ENCODE assay signal across 22 cellular contexts in genomic region chr3:133669949-133670524, GRCh38. TPM values are rescaled to one million over a fixed set of nuclear protein-coding genes. Genes with fewer than 3 reads are reported as not detected.
DNase-seq lines count a peak whose midpoint lies in the region; ATAC-seq, FAIRE-seq and TF ChIP-seq lines count a peak whose summit lies in the region.
"Had no signal": no experiment of that assay in that cellular context is flagged by ENCODE, and none has a peak within 500 bp of the region (broad histone marks: within the 10 kb centered on the region; RNA-seq: fewer than 3 reads in every experiment).

No MANE protein-coding gene starts in this region.

- WGBS in A549 (ENCODE audit: missing lambda C conversion rate) = 51% methylated on average over 4 of the region's 4 CpGs
- 23 to 25% methylated on average over 4 of the region's 4 CpGs for WGBS in body of pancreas, 2 donors
- whole genome bisulfite sequencing in liver = 36% methylated on average over 4 of the region's 4 CpGs

- H3K9me3 ChIP-seq in A549 (no peaks in the 10 kb centered on the region), body of pancreas (no peaks in the 10 kb centered on the region), liver (ENCODE audit: control insufficient read depth in 4 of 4, low read length in 3 of 4) (no peaks in the 10 kb centered on the region)
- H3K9me3 ChIP-seq: BE2C, HAP-1 had no signal

- H3K4me2 ChIP-seq in A549 = 0 out of 3 replicates have a peak overlapping the region, but pooled peaks have one; percentile 10

- no peaks in the 10 kb centered on the region for H3K27me3 Mint-ChIP-seq in progenitor cell of endocrine pancreas
- H3K27me3 Mint-ChIP-seq in activated CD4-positive, alpha-beta T cell treated with anti-CD3 and anti-CD28 coated beads for 36 hours = peaks cover 27% of the 10 kb centered on the region
- peaks cover 27% of the 10 kb centered on the region for H3K27me3 Mint-ChIP-seq in activated CD4-positive, alpha-beta memory T cell treated with anti-CD3 and anti-CD28 coated beads for 36 hours

- H3K36me3 ChIP-seq in body of pancreas (replicated peaks in 1 of 2; ENCODE audit: insufficient read depth in 1 of 2, low read depth in 2 of 2) (no peaks in the 10 kb centered on the region), liver (ENCODE audit: control insufficient read depth in 4 of 4, insufficient read depth in 3 of 4, low read depth in 1 of 4, low read length in 3 of 4) (no peaks in the 10 kb centered on the region)
- H3K36me3 ChIP-seq: BE2C, HAP-1 had no signal

- ATAC-seq in A549 = no peak
- ATAC-seq in body of pancreas = peak; percentile 38
- ATAC-seq in activated CD4-positive, alpha-beta T cell treated with anti-CD3 and anti-CD28 coated beads for 36 hours = no peak

- no peak for DNase-seq in A549 (ENCODE audit: low read depth in 1 of 2, low spot score in 1 of 2)
- DNase-seq in body of pancreas = no peak
- DNase-seq in progenitor cell of endocrine pancreas (ENCODE audit: low spot score, unreplicated experiment) = no peak
- no peak for DNase-seq in NCI-H1694 (lab: John Stamatoyannopoulos, UW)
- no peak for DNase-seq in SIG-M5 treated with dmso at 0.1 percent for 504 hours (lab: John Stamatoyannopoulos, UW; ENCODE audit: unreplicated experiment)
- DNase-seq in activated CD4-positive, alpha-beta T cell treated with anti-CD3 and anti-CD28 coated beads for 36 hours = no peak
- DNase-seq in activated CD4-positive, alpha-beta memory T cell treated with anti-CD3 and anti-CD28 coated beads for 36 hours = no peak
- DNase-seq: ACHN; BE2C; C1 segment of cervical spinal cord; CD4-positive, CD25-positive, alpha-beta regulatory T cell; CD8-positive, alpha-beta memory T cell; COR-L47; DMS79; GDM1; GM23248; IMR-90 had no signal

- H3K27me3 ChIP-seq in body of pancreas (no peaks in the 10 kb centered on the region), liver (ENCODE audit: control insufficient read depth in 4 of 4, insufficient read depth in 4 of 4, low read length in 3 of 4) (no peaks in the 10 kb centered on the region)

- peaks cover 41% of the 10 kb centered on the region for H3K4me1 Mint-ChIP-seq in progenitor cell of endocrine pancreas (ENCODE audit: low read depth)
- peaks cover 4% of the 10 kb centered on the region for H3K4me1 Mint-ChIP-seq in activated CD4-positive, alpha-beta T cell treated with anti-CD3 and anti-CD28 coated beads for 36 hours
- H3K4me1 Mint-ChIP-seq in activated CD4-positive, alpha-beta memory T cell treated with anti-CD3 and anti-CD28 coated beads for 36 hours (ENCODE audit: low read depth) = no peaks in the 10 kb centered on the region

- TF ChIP-seq EP300 in A549 (IDR thresholded peaks at IDR 0.05) = no peak

- TF ChIP-seq POLR2A in A549 (IDR thresholded peaks at IDR 0.05; ENCODE audit: low read length) (no peak), body of pancreas (IDR thresholded peaks at IDR 0.05) (no peak)

- H3K4me3 ChIP-seq in A549 = no peak overlapping the region
- H3K4me3 ChIP-seq in body of pancreas = no peak overlapping the region
- peak overlapping the region in 1 of 3 donors; percentile 2 for H3K4me3 ChIP-seq in liver (ENCODE audit: low read depth in 1 of 3, low read length in 3 of 3)
- H3K4me3 ChIP-seq: GM23248, HAP-1 had no signal

- H3K27ac ChIP-seq in A549 (no peak overlapping the region), body of pancreas (peak overlapping the region in 3 of 4 donors; percentile 36 to 61 (median 38)), liver (ENCODE audit: low read depth in 1 of 2, low read length in 2 of 2) (peak overlapping the region; percentile 43 to 71)
- H3K27ac ChIP-seq: GM23248 had no signal

- no peak for FAIRE-seq in A549 (lab: Jason Lieb, UNC)
- FAIRE-seq: D721Med, GM12892, GM18507 had no signal

- TF ChIP-seq RAD21 in A549 (conservative IDR thresholded peaks at IDR 0.05 in 1 of 2, IDR thresholded peaks at IDR 0.05 in 1 of 2) (no peak), liver (IDR thresholded peaks at IDR 0.05) (peak; percentile 56 to 64)

- H3K9me3 Mint-ChIP-seq in progenitor cell of endocrine pancreas (ENCODE audit: low read depth) = no peaks in the 10 kb centered on the region
- H3K9me3 Mint-ChIP-seq in activated CD4-positive, alpha-beta T cell treated with anti-CD3 and anti-CD28 coated beads for 36 hours (ENCODE audit: low read depth) = no peaks in the 10 kb centered on the region
- no peaks in the 10 kb centered on the region for H3K9me3 Mint-ChIP-seq in activated CD4-positive, alpha-beta memory T cell treated with anti-CD3 and anti-CD28 coated beads for 36 hours

- TF ChIP-seq CTCF in A549 (IDR thresholded peaks at IDR 0.05) = no peak
- TF ChIP-seq CTCF in body of pancreas (IDR thresholded peaks at IDR 0.05) = no peak
- TF ChIP-seq CTCF in liver (IDR thresholded peaks at IDR 0.05; ENCODE audit: low read depth, low read length, missing input control) = no peak
- no peak for TF ChIP-seq CTCF in progenitor cell of endocrine pancreas (IDR thresholded peaks at IDR 0.05; ENCODE audit: unreplicated experiment)

- H3K4me3 Mint-ChIP-seq in progenitor cell of endocrine pancreas (ENCODE audit: low read depth) = no peak overlapping the region
- no peak overlapping the region for H3K4me3 Mint-ChIP-seq in activated CD4-positive, alpha-beta T cell treated with anti-CD3 and anti-CD28 coated beads for 36 hours
- no peak overlapping the region for H3K4me3 Mint-ChIP-seq in activated CD4-positive, alpha-beta memory T cell treated with anti-CD3 and anti-CD28 coated beads for 36 hours
- H3K4me3 Mint-ChIP-seq: CD4-positive, CD25-positive, alpha-beta regulatory T cell; CD8-positive, alpha-beta memory T cell had no signal

- H3K4me1 ChIP-seq in A549 = peaks cover 6% of the 10 kb centered on the region; the same call in 2 of the 3 replicates
- H3K4me1 ChIP-seq in body of pancreas = peaks cover 48% of the 10 kb centered on the region
- H3K4me1 ChIP-seq in liver (ENCODE audit: control insufficient read depth in 4 of 4, insufficient read depth in 4 of 4, low read length in 3 of 4) = peaks cover 16 to 63% (median 53%) of the 10 kb centered on the region in 4 donors
- H3K4me1 ChIP-seq: BE2C, HAP-1 had no signal

- CTCF ChIA-PET in A549 (lab: Yijun Ruan, JAX) = no interaction called here
- CTCF ChIA-PET in activated CD4-positive, alpha-beta T cell treated with anti-CD3 and anti-CD28 coated beads for 36 hours (lab: Charles Lee) = no interaction called here
- CTCF ChIA-PET in activated CD4-positive, alpha-beta memory T cell treated with anti-CD3 and anti-CD28 coated beads for 36 hours (lab: Charles Lee) = interaction anchor here (1.3 kb wide), 1 partner anchor 148 kb away, joined by 4 read pairs; no protein-coding TSS in a partner anchor

- intact Hi-C loops in body of pancreas (cut with DNase I) = loop anchor here (10.0 kb wide), 1 partner anchor 135 kb away; the partner anchor contains the start of gene SRPRB
- intact Hi-C loops in activated CD4-positive, alpha-beta T cell treated with anti-CD3 and anti-CD28 coated beads for 36 hours (cut with DNase I, micrococcal nuclease) = no loop called here
- intact Hi-C loops in activated CD4-positive, alpha-beta memory T cell treated with anti-CD3 and anti-CD28 coated beads for 36 hours (cut with micrococcal nuclease) = no loop called here

- POLR2A ChIA-PET in A549 (lab: Yijun Ruan, JAX) = no interaction called here
- POLR2A ChIA-PET in activated CD4-positive, alpha-beta T cell treated with anti-CD3 and anti-CD28 coated beads for 36 hours (lab: Charles Lee) = no interaction called here
- POLR2A ChIA-PET in activated CD4-positive, alpha-beta memory T cell treated with anti-CD3 and anti-CD28 coated beads for 36 hours (lab: Charles Lee) = no interaction called here

- peak overlapping the region; percentile 96 for H3K27ac Mint-ChIP-seq in progenitor cell of endocrine pancreas
- no peak overlapping the region for H3K27ac Mint-ChIP-seq in activated CD4-positive, alpha-beta T cell treated with anti-CD3 and anti-CD28 coated beads for 36 hours
- H3K27ac Mint-ChIP-seq in activated CD4-positive, alpha-beta memory T cell treated with anti-CD3 and anti-CD28 coated beads for 36 hours = no peak overlapping the region
- H3K27ac Mint-ChIP-seq: CD4-positive, CD25-positive, alpha-beta regulatory T cell had no signal

- H3K36me3 Mint-ChIP-seq in progenitor cell of endocrine pancreas (ENCODE audit: insufficient read depth) = no peaks in the 10 kb centered on the region
- no peaks in the 10 kb centered on the region for H3K36me3 Mint-ChIP-seq in activated CD4-positive, alpha-beta T cell treated with anti-CD3 and anti-CD28 coated beads for 36 hours (ENCODE audit: low read depth)
- no peaks in the 10 kb centered on the region for H3K36me3 Mint-ChIP-seq in activated CD4-positive, alpha-beta memory T cell treated with anti-CD3 and anti-CD28 coated beads for 36 hours
- H3K36me3 Mint-ChIP-seq: CD8-positive, alpha-beta memory T cell had no signal

- H3K9ac ChIP-seq in liver (ENCODE audit: low read depth in 1 of 2, low read length in 2 of 2) = no peak overlapping the region
- H3K9ac ChIP-seq: GM23248 had no signal

TF ChIP-seq in A549, 52 proteins besides CTCF, POLR2A, EP300 and RAD21 (continues in another document):
- TF ChIP-seq FOXS1 (CRISPR knock-in tag; IDR thresholded peaks at IDR 0.05) (no peak), E2F6 (IDR thresholded peaks at IDR 0.05; ENCODE audit: borderline replicate concordance, low read depth) (no peak)

TF ChIP-seq in liver, 16 proteins besides CTCF, POLR2A, EP300 and RAD21:
- TF ChIP-seq ATF3 (IDR thresholded peaks at IDR 0.05) (peak; percentile 71), SP1 (IDR thresholded peaks at IDR 0.05) (peak; percentile 99), RXRA (IDR thresholded peaks at IDR 0.05) (peak in 1 of 2 donors; percentile 93), FOXA1 (IDR thresholded peaks at IDR 0.05) (no peak), NR2F2 (IDR thresholded peaks at IDR 0.05) (peak; percentile 84), GABPA (IDR thresholded peaks at IDR 0.05 in 1 of 2, conservative IDR thresholded peaks at IDR 0.05 in 1 of 2) (no peak), HNF4A (conservative IDR thresholded peaks at IDR 0.05) (peak in 1 of 2 donors; percentile 94)

RNA-seq across cellular contexts. Expression of gene TOPBP1, which starts 8.3 kb away (rescaled TPM):
- polyA plus RNA-seq in A549 (2011; rRNA removed) (48.8 and 56.2 TPM in 2 replicates), A549 (2017; fragmentation: RNase III; extraction: RNeasy Plus Mini Kit Qiagen cat#74134 plus additional on column Dnase treatment) (30.9 to 32.6 TPM (median 31.6 TPM) in 3 replicates), liver (1 to 10 TPM; 3.3 to 3.8 TPM)
- polyA plus RNA-seq in A549 (2012; cell fraction: cytosol; rRNA removed) = 17.3 and 20.7 TPM in 2 replicates
- 18.1 and 37.2 TPM in 2 replicates for polyA plus RNA-seq in A549 (2012; cell fraction: nucleus; rRNA removed)
- 27.6 and 33.0 TPM in 2 replicates for polyA minus RNA-seq in A549 (2011; rRNA and poly(A)+ RNA removed)
- total RNA-seq in body of pancreas (10 to 100 TPM; 22.6 to 34.3 TPM), liver (10 to 100 TPM; 13.6 to 22.9 TPM), progenitor cell of endocrine pancreas (51.8 and 56.9 TPM in 2 replicates)
- 10 to 100 TPM; 80.9 to 94.6 TPM for total RNA-seq in activated CD4-positive, alpha-beta T cell treated with anti-CD3 and anti-CD28 coated beads for 36 hours
- total RNA-seq in activated CD4-positive, alpha-beta memory T cell treated with anti-CD3 and anti-CD28 coated beads for 36 hours = 10 to 100 TPM; 73.9 to 79.1 TPM

Comparison
In these comparisons a context has a peak if more than half of its experiments do, and no peak if none do; other contexts are left out.
1. H3K27ac ChIP-seq: peak in body of pancreas (3 of 4) and liver (2 of 2); none in A549 (0 of 2).